Comparison of ENCODE assay signal across 8 cellular contexts in the genomic region with DNA sequence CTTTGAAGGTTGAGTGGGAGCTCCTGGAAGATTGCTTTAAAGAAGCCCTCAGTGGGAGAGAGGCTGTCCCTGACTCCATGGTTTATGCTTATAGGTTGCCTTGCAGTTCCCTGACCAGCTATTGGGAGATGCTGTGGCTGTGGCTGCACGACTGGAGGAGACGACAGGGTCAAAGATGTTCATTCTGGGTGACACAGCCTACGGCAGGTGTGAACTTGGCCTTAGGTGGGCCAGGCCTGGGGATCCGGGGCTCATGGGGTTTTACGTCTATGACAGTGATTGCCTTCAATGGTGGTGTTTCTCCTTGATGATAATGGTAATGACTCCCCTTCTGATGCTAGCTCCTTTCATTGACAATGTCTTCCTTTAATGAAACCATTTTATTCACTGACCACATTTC. TPM values are rescaled to one million over a fixed set of nuclear protein-coding genes. Genes with fewer than 3 reads are reported as not detected.
DNase-seq lines count a peak whose midpoint lies in the region; ATAC-seq and TF ChIP-seq lines count a peak whose summit lies in the region.

No MANE protein-coding gene starts in this region.

- peaks cover 5% of the 10 kb centered on the region for H3K36me3 ChIP-seq in BJ (ENCODE audit: control insufficient read depth, insufficient read depth, low read length)
- peaks cover 27% of the 10 kb centered on the region for H3K36me3 ChIP-seq in KOPT-K1 (ENCODE audit: insufficient read depth, low read length)

- peak overlapping the region; percentile 45 to 91 for H3K27ac Mint-ChIP-seq in natural killer cell treated with Interleukin-12 subunit alpha and Interleukin-12 subunit beta and Interleukin-15 and Interleukin-18, amount 100 ng/mL, for 72 hours

- no peaks in the 10 kb centered on the region for H3K27me3 Mint-ChIP-seq in natural killer cell treated with Interleukin-12 subunit alpha and Interleukin-12 subunit beta and Interleukin-15 and Interleukin-18, amount 100 ng/mL, for 72 hours

- no peaks in the 10 kb centered on the region for H3K9me3 Mint-ChIP-seq in natural killer cell treated with Interleukin-12 subunit alpha and Interleukin-12 subunit beta and Interleukin-15 and Interleukin-18, amount 100 ng/mL, for 72 hours

- H3K27ac ChIP-seq in KOPT-K1 (ENCODE audit: low read depth, low read length, poor library complexity, severe bottlenecking) (peak overlapping the region; percentile 62), coronary artery (no peak overlapping the region)

- CTCF ChIA-PET in BJ (lab: Yijun Ruan, JAX), result interaction anchor here (0.6 to 2.4 kb wide), 5 partner anchors 12 to 207 kb away, joined by 3 to 9 read pairs (median 3); no protein-coding TSS in a partner anchor

- TF ChIP-seq CTCF in BJ (IDR thresholded peaks at IDR 0.05; ENCODE audit: insufficient read depth, low read depth, low read length) (no peak), coronary artery (IDR thresholded peaks at IDR 0.05) (no peak)

- ATAC-seq in natural killer cell treated with Interleukin-12 subunit alpha and Interleukin-12 subunit beta and Interleukin-15 and Interleukin-18, amount 100 ng/mL, for 72 hours, result no peak
- no peak for ATAC-seq in HG03460 (IDR thresholded peaks at IDR 0.05; ENCODE audit: unreplicated experiment)

- H3K4me3 ChIP-seq in BJ (ENCODE audit: low read depth, low read length), result peak overlapping the region; percentile 70
- peak overlapping the region; percentile 87 for H3K4me3 ChIP-seq in coronary artery

- H3K4me1 Mint-ChIP-seq in natural killer cell treated with Interleukin-12 subunit alpha and Interleukin-12 subunit beta and Interleukin-15 and Interleukin-18, amount 100 ng/mL, for 72 hours (ENCODE audit: low read depth in 2 of 2), result peaks cover 29 to 41% of the 10 kb centered on the region in 2 donors

- POLR2A ChIA-PET in BJ (lab: Charles Lee), result no interaction called here

- no peaks in the 10 kb centered on the region for H3K27me3 ChIP-seq in BJ (ENCODE audit: control insufficient read depth, insufficient read depth, low read length)

- no peaks in the 10 kb centered on the region for H3K36me3 Mint-ChIP-seq in natural killer cell treated with Interleukin-12 subunit alpha and Interleukin-12 subunit beta and Interleukin-15 and Interleukin-18, amount 100 ng/mL, for 72 hours

- peak overlapping the region; percentile 94 for H3K4me3 Mint-ChIP-seq in natural killer cell treated with Interleukin-12 subunit alpha and Interleukin-12 subunit beta and Interleukin-15 and Interleukin-18, amount 100 ng/mL, for 72 hours

- no peaks in the 10 kb centered on the region for H3K9me3 ChIP-seq in KOPT-K1 (ENCODE audit: insufficient read depth, low read length, poor library complexity, severe bottlenecking)

- no peak for DNase-seq in BJ (ENCODE audit: low read depth)
- DNase-seq in coronary artery (ENCODE audit: low spot score), result no peak
- DNase-seq in natural killer cell treated with Interleukin-12 subunit alpha and Interleukin-12 subunit beta and Interleukin-15 and Interleukin-18, amount 100 ng/mL, for 72 hours (ENCODE audit: low spot score), result no peak
- no peak for DNase-seq in DMS79 (lab: John Stamatoyannopoulos, UW)
- DNase-seq in mucosa of gallbladder (ENCODE audit: low spot score), result no peak
- DNase-seq in UCSD-AML1 (lab: John Stamatoyannopoulos, UW; ENCODE audit: unreplicated experiment), result no peak

RNA-seq across cellular contexts. Expression of a gene that starts 0.7 kb away (rescaled TPM):
- polyA plus RNA-seq in BJ (2011; rRNA removed), result 20.9 and 35.3 TPM in 2 replicates
- 23.8 and 42.8 TPM in 2 replicates for polyA minus RNA-seq in BJ (2011; rRNA and poly(A)+ RNA removed)
- 10 to 100 TPM; 37.4 to 93.8 TPM for total RNA-seq in natural killer cell treated with Interleukin-12 subunit alpha and Interleukin-12 subunit beta and Interleukin-15 and Interleukin-18, amount 100 ng/mL, for 72 hours
- 16.6 TPM for total RNA-seq in mucosa of gallbladder

RNA-seq across cellular contexts. Expression of a gene that starts 4.3 kb away (rescaled TPM):
- polyA plus RNA-seq in BJ (2011; rRNA removed), result 135 and 186 TPM in 2 replicates
- polyA minus RNA-seq in BJ (2011; rRNA and poly(A)+ RNA removed), result 53.8 and 80.8 TPM in 2 replicates
- 100 to 1,000 TPM; 161 to 203 TPM for total RNA-seq in natural killer cell treated with Interleukin-12 subunit alpha and Interleukin-12 subunit beta and Interleukin-15 and Interleukin-18, amount 100 ng/mL, for 72 hours
- 138 TPM for total RNA-seq in mucosa of gallbladder

RNA-seq across cellular contexts. Expression of a gene that starts 8.5 kb away (rescaled TPM):
- 60.2 and 82.2 TPM in 2 replicates for polyA plus RNA-seq in BJ (2011; rRNA removed)
- 53.3 and 71.8 TPM in 2 replicates for polyA minus RNA-seq in BJ (2011; rRNA and poly(A)+ RNA removed)
- 10 to 100 TPM; 12.8 to 48.6 TPM for total RNA-seq in natural killer cell treated with Interleukin-12 subunit alpha and Interleukin-12 subunit beta and Interleukin-15 and Interleukin-18, amount 100 ng/mL, for 72 hours
- 23.4 TPM for total RNA-seq in mucosa of gallbladder

RNA-seq across cellular contexts. Expression of a gene that starts 20.9 kb away (rescaled TPM):
- polyA plus RNA-seq in BJ (2011; rRNA removed), result 0.98 and 2.0 TPM in 2 replicates
- 0.66 and 0.77 TPM in 2 replicates for polyA minus RNA-seq in BJ (2011; rRNA and poly(A)+ RNA removed)
- total RNA-seq in natural killer cell treated with Interleukin-12 subunit alpha and Interleukin-12 subunit beta and Interleukin-15 and Interleukin-18, amount 100 ng/mL, for 72 hours, result 1 to 10 TPM; 1.8 to 2.9 TPM
- total RNA-seq in mucosa of gallbladder, result 39.9 TPM

RNA-seq across cellular contexts. Expression of a gene that starts 23.8 kb away (rescaled TPM):
- 13.4 and 24.8 TPM in 2 replicates for polyA plus RNA-seq in BJ (2011; rRNA removed)
- polyA minus RNA-seq in BJ (2011; rRNA and poly(A)+ RNA removed), result 31.0 and 37.8 TPM in 2 replicates
- 10 to 100 TPM; 28.4 to 43.1 TPM for total RNA-seq in natural killer cell treated with Interleukin-12 subunit alpha and Interleukin-12 subunit beta and Interleukin-15 and Interleukin-18, amount 100 ng/mL, for 72 hours
- total RNA-seq in mucosa of gallbladder, result 40.3 TPM
